8 cellular contexts compared by ENCODE assay signal in genomic region chr17:16991349-16992009, GRCh38. TPM values are rescaled to one million over a fixed set of nuclear protein-coding genes. Genes with fewer than 3 reads are reported as not detected.
DNase-seq lines count a peak whose midpoint lies in the region; ATAC-seq and TF ChIP-seq lines count a peak whose summit lies in the region.

No MANE protein-coding gene starts in this region.

- peaks cover 4% of the 10 kb centered on the region; the same call in 1 of the 2 replicates for H4K20me1 ChIP-seq in Karpas-422 (ENCODE audit: insufficient read depth, low read depth, low read length)

- no peaks in the 10 kb centered on the region for H3K79me2 ChIP-seq in Karpas-422 (ENCODE audit: low read length)

- H3K4me2 ChIP-seq in Karpas-422 (ENCODE audit: low read depth, low read length, poor library complexity, severe bottlenecking), result no peak overlapping the region

- intact Hi-C loops in heart right ventricle (cut with DNase I), result loop anchor here in 6 of 10 donors (2.0 to 10.0 kb wide), 5 partner anchors 74 to 457 kb away; partner anchors contain the start of gene NT5M (in 2 of the 6)

- H3K36me3 ChIP-seq in Karpas-422 (ENCODE audit: insufficient read depth, low read length), result no peaks in the 10 kb centered on the region
- no peaks in the 10 kb centered on the region for H3K36me3 ChIP-seq in heart right ventricle

- H3K36me3 Mint-ChIP-seq in T-cell, result no peaks in the 10 kb centered on the region
- no peaks in the 10 kb centered on the region for H3K36me3 Mint-ChIP-seq in activated naive CD8-positive, alpha-beta T cell treated with anti-CD3 and anti-CD28 coated beads, Interleukin-2, amount 50 U/mL, for 24 hours (ENCODE audit: low read depth)

- TF ChIP-seq CTCF in heart right ventricle (IDR thresholded peaks at IDR 0.05), result peak; percentile 66 to 83 (median 79)

- H3K9ac ChIP-seq in Karpas-422 (ENCODE audit: low read length), result no peak overlapping the region

- CTCF ChIA-PET in T-cell (lab: Charles Lee), result interaction anchor here (0.6 to 0.8 kb wide), 5 partner anchors 8 to 868 kb away, joined by 3 to 11 read pairs (median 3); no protein-coding TSS in a partner anchor

- H3K4me1 ChIP-seq in Karpas-422 (ENCODE audit: low read length), result peaks cover 37% of the 10 kb centered on the region
- H3K4me1 ChIP-seq in heart right ventricle, result peaks cover 0 to 32% (median 6%) of the 10 kb centered on the region in 9 donors

- peak overlapping the region in 1 of 3 donors; percentile 44 for H3K4me3 Mint-ChIP-seq in T-cell
- H3K4me3 Mint-ChIP-seq in activated naive CD8-positive, alpha-beta T cell treated with anti-CD3 and anti-CD28 coated beads, Interleukin-2, amount 50 U/mL, for 24 hours, result no peak overlapping the region

- no peak overlapping the region for H3K27ac Mint-ChIP-seq in T-cell
- H3K27ac Mint-ChIP-seq in activated naive CD8-positive, alpha-beta T cell treated with anti-CD3 and anti-CD28 coated beads, Interleukin-2, amount 50 U/mL, for 24 hours, result no peak overlapping the region

- peaks cover 29 to 43% (median 33%) of the 10 kb centered on the region in 3 donors for H3K4me1 Mint-ChIP-seq in T-cell
- peaks cover 36% of the 10 kb centered on the region for H3K4me1 Mint-ChIP-seq in activated naive CD8-positive, alpha-beta T cell treated with anti-CD3 and anti-CD28 coated beads, Interleukin-2, amount 50 U/mL, for 24 hours

- 22 to 23% methylated on average over 16 of the region's 16 CpGs for WGBS in heart right ventricle, 2 donors

- DNase-seq in DMS53 treated with DMSO at 0.1 percent for 48 hours (lab: John Stamatoyannopoulos, UW; ENCODE audit: unreplicated experiment) (peak; percentile 32), Karpas-422 (peak; percentile 93), T-cell (peak; percentile 49 to 84 (median 74)), heart right ventricle (peak; percentile 70 to 86), putamen (ENCODE audit: low spot score) (peak; percentile 61), GF-D8 (lab: John Stamatoyannopoulos, UW) (no peak)
- DNase-seq in activated naive CD8-positive, alpha-beta T cell treated with anti-CD3 and anti-CD28 coated beads, Interleukin-2, amount 50 U/mL, for 24 hours, result peak; percentile 88

- ATAC-seq in T-cell (replicated peaks in 1 of 4), result peak; percentile 49 to 75 (median 55)
- peak; percentile 38 for ATAC-seq in activated naive CD8-positive, alpha-beta T cell treated with anti-CD3 and anti-CD28 coated beads, Interleukin-2, amount 50 U/mL, for 24 hours
- peak; percentile 42 to 75 (median 70) for ATAC-seq in heart right ventricle
- no peak for ATAC-seq in HG03159 (IDR thresholded peaks at IDR 0.05; ENCODE audit: unreplicated experiment)

- no peaks in the 10 kb centered on the region for H3K9me3 Mint-ChIP-seq in T-cell
- no peaks in the 10 kb centered on the region for H3K9me3 Mint-ChIP-seq in activated naive CD8-positive, alpha-beta T cell treated with anti-CD3 and anti-CD28 coated beads, Interleukin-2, amount 50 U/mL, for 24 hours

- no peak overlapping the region for H3K4me3 ChIP-seq in Karpas-422 (ENCODE audit: low read length)
- no peak overlapping the region for H3K4me3 ChIP-seq in heart right ventricle

- no peak overlapping the region for H2AFZ ChIP-seq in Karpas-422 (ENCODE audit: low read length)

- no peaks in the 10 kb centered on the region for H3K9me2 ChIP-seq in Karpas-422 (replicated peaks; ENCODE audit: insufficient read depth, low read length)

- POLR2A ChIA-PET in T-cell (lab: Charles Lee), result interaction anchor here in 1 of 2 donors (0.7 kb wide), 1 partner anchor 35 kb away, joined by 7 read pairs; no protein-coding TSS in a partner anchor

- H3K27ac ChIP-seq in Karpas-422 (ENCODE audit: low read length) (no peak overlapping the region), heart right ventricle (no peak overlapping the region)

- H3K27me3 ChIP-seq in Karpas-422 (ENCODE audit: low read length) (peaks cover 3% of the 10 kb centered on the region; the same call in 1 of the 2 replicates), heart right ventricle (no peaks in the 10 kb centered on the region)

- H3K27me3 Mint-ChIP-seq in T-cell, result no peaks in the 10 kb centered on the region
- no peaks in the 10 kb centered on the region for H3K27me3 Mint-ChIP-seq in activated naive CD8-positive, alpha-beta T cell treated with anti-CD3 and anti-CD28 coated beads, Interleukin-2, amount 50 U/mL, for 24 hours

- H3K9me3 ChIP-seq in Karpas-422 (ENCODE audit: low read length) (no peaks in the 10 kb centered on the region), heart right ventricle (no peaks in the 10 kb centered on the region)

RNA-seq across cellular contexts. Expression of gene TNFRSF13B, which starts 19.6 kb away (rescaled TPM):
- total RNA-seq in Karpas-422 (2014; rRNA removed; shearing (Covaris generic); ENCODE audit: low replicate concordance), result not detected in 2 replicates
- total RNA-seq in T-cell (1 to 10 TPM in 3 of 5 donors, under 1 TPM in 1, not detected in 1; 0.60 to 7.2 (median 5.0) TPM), heart right ventricle (not detected)
- polyA plus RNA-seq in heart right ventricle, result not detected

RNA-seq across cellular contexts. Expression of gene MPRIP, which starts 50.8 kb away (rescaled TPM):
- 44.1 and 49.3 TPM in 2 replicates for total RNA-seq in Karpas-422 (2014; rRNA removed; shearing (Covaris generic); ENCODE audit: low replicate concordance)
- total RNA-seq in T-cell (100 to 1,000 TPM; 189 to 266 (median 247) TPM), heart right ventricle (100 to 1,000 TPM; 252 to 409 (median 329) TPM)
- 100 to 1,000 TPM; 225 to 329 TPM for polyA plus RNA-seq in heart right ventricle
